11 cellular contexts compared by ENCODE assay signal in the genomic region with DNA sequence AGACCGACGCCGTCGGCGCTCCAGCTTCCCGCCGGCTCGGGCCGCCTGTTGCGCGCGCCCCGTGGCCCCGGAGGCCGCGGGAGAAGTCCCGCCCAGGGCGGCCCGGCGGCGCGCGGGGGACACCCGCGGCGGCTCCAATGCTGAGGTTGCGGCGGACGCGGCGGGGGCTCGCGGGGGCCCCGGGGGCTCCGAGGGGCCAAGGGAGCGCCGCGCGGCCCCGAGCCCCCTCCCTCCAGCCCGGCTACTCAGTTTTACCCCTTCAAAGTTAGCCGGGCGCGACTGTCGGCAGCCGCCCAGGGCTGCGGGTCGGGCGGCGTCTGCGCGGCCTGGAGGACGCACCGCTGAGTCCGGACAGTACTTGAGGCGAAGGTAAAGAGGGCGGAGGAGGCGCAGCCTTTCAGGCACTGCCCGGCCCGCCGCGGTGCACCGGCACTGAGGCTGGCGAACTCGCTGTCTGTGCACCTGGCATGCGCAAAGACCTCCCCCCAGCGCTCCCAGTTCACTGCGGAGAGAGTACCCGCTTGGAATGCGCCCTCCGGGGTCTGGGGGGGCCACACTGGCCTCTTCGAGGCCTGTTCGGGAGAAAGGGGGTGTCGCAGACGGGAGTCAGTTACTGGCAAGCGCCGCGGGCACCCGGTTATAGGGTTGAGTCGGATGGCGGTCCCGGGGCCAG. TPM values are rescaled to one million over a fixed set of nuclear protein-coding genes. Genes with fewer than 3 reads are reported as not detected.
DNase-seq lines count a peak whose midpoint lies in the region; ATAC-seq and TF ChIP-seq lines count a peak whose summit lies in the region.
"Had no signal": no experiment of that assay in that cellular context is flagged by ENCODE, and none has a peak within 500 bp of the region (broad histone marks: within the 10 kb centered on the region; RNA-seq: fewer than 3 reads in every experiment).

No MANE protein-coding gene starts in this region.

- peaks cover 48% of the 10 kb centered on the region for H3K27me3 Mint-ChIP-seq in T-helper 17 cell

- ATAC-seq in T-helper 17 cell (no peak), HG03442 (IDR thresholded peaks at IDR 0.05; ENCODE audit: unreplicated experiment) (no peak)

- in situ Hi-C loops in GM13977 (cut with MboI; ENCODE audit: low pct_unique_long_range_greater_than_20kb, low sequenced_read_pairs, unreplicated experiment) = no loop called here

- H3K27ac ChIP-seq in iPS-20b (ENCODE audit: low read length) = no peak overlapping the region

- peaks cover under 1% of the 10 kb centered on the region; the same call in 1 of the 2 replicates for H3K4me1 ChIP-seq in iPS-20b (ENCODE audit: insufficient read depth, low read length)

- TF ChIP-seq CTCF in GM13977 (IDR thresholded peaks at IDR 0.05; ENCODE audit: extremely low read depth, insufficient read depth, missing control alignments) = no peak

- H3K27ac Mint-ChIP-seq in T-helper 17 cell = no peak overlapping the region

- peak overlapping the region; percentile 80 for H3K4me3 Mint-ChIP-seq in T-helper 17 cell

- H3K36me3 ChIP-seq in iPS-20b (ENCODE audit: insufficient read depth, low read depth, low read length) = no peaks in the 10 kb centered on the region

- H3K27me3 ChIP-seq in iPS-20b (ENCODE audit: insufficient read depth, low read length) = peaks cover 92% of the 10 kb centered on the region

- DNase-seq in GM13977 (ENCODE audit: low spot score) (peak; percentile 25), T-helper 17 cell (no peak), skeletal muscle cell (ENCODE audit: low read depth) (no peak), GM19240 (ENCODE audit: insufficient read length, low spot score) (no peak)
- no peak for DNase-seq in central memory CD4-positive, alpha-beta T cell
- DNase-seq: DMS79 treated with DMSO at 0.1 percent for 48 hours; NCI-H526 treated with DMSO at 0.1 percent for 48 hours; stimulated activated CD4-positive, alpha-beta T cell treated with anti-CD3 and anti-CD28 coated beads, Interleukin-2, amount 100 ng/mL, for 48 hours had no signal

- H3K4me1 Mint-ChIP-seq in T-helper 17 cell = peaks cover 6% of the 10 kb centered on the region

- H3K4me3 ChIP-seq in iPS-20b (ENCODE audit: low read length) = peak overlapping the region; percentile 49; the same call in 1 of the 2 replicates
- H3K4me3 ChIP-seq in skeletal muscle cell (ENCODE audit: low read depth, low read length) = peak overlapping the region; percentile 46

- no peak overlapping the region for H3K9ac ChIP-seq in iPS-20b (ENCODE audit: low read depth, low read length)

- peaks cover 5% of the 10 kb centered on the region for H3K36me3 Mint-ChIP-seq in T-helper 17 cell (ENCODE audit: low read depth)

- no peaks in the 10 kb centered on the region for H3K9me3 ChIP-seq in T-helper 17 cell (ENCODE audit: control insufficient read depth, low read length, poor library complexity, severe bottlenecking)
- H3K9me3 ChIP-seq in iPS-20b (ENCODE audit: insufficient read depth, low read depth, low read length) = no peaks in the 10 kb centered on the region

RNA-seq across cellular contexts. Expression of a gene that starts 1.3 kb away (rescaled TPM):
- under 1 TPM in 1 of 2 donors, not detected in 1; 0.03 TPM for total RNA-seq in T-helper 17 cell
- total RNA-seq: activated CD8-positive, alpha-beta memory T cell treated with anti-CD3 and anti-CD28 coated beads for 36 hours had no signal
